ENCODE assay signal across 35 cellular contexts in the genomic region with DNA sequence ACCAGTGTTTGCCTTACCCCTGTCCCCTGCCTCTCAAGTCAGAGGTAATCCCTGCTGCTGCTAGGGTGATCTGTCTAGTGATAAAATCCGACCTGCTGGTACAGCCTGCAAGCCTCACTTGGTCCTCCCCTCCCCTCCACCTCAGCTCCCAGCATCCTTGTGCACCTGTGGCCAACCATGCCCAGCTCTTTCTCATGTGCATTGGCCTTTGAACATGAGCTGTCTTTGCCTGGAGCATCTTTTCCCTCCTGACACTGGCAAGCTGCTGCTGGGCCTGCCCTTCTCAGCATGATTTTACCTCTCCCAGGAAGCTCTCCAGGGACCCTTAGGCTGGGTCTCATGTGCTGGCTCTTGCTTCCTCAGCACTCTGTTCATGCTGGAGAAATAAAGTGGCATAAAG. TPM values are rescaled to one million over a fixed set of nuclear protein-coding genes. Genes with fewer than 3 reads are reported as not detected.
"Had no signal": no experiment of that assay in that cellular context is flagged by ENCODE, and none has a peak within 500 bp of the region (broad histone marks: within the 10 kb centered on the region; RNA-seq: fewer than 3 reads in every experiment).

No MANE protein-coding gene starts in this region.

- H3K4me1 Mint-ChIP-seq: activated B cell treated with CpG ODN at 0.5 μM for 24 hours; activated CD4-positive, alpha-beta T cell treated with anti-CD3 and anti-CD28 coated beads, Interleukin-2, amount 10 ng/mL, durations not matched to agents 24 days and 14 days; activated naive CD8-positive, alpha-beta T cell treated with anti-CD3 and anti-CD28 coated beads for 36 hours; activated T-helper 17 cell treated with anti-CD3 and anti-CD28 coated beads, Interleukin-2, amount 50 U/mL, for 72 hours had no signal

- H3K9me3 Mint-ChIP-seq: activated CD4-positive, alpha-beta T cell treated with anti-CD3 and anti-CD28 coated beads, Interleukin-2, amount 10 ng/mL, durations not matched to agents 24 days and 14 days; activated T-helper 1 cell treated with anti-CD3 and anti-CD28 coated beads, Interleukin-12 subunit alpha, Interleukin-12 subunit beta, Interleukin-2, Interleukin-4 antibody, amounts not matched to agents 30 ng/mL and 10 ng/mL and 1 ng/mL, durations not matched to agents 14 hours and 24 hours and 36 hours had no signal

- H3K4me3 Mint-ChIP-seq: activated B cell treated with CpG ODN at 0.5 μM for 24 hours; activated CD4-positive, alpha-beta memory T cell treated with anti-CD3 and anti-CD28 coated beads for 36 hours; activated CD4-positive, alpha-beta T cell treated with anti-CD3 and anti-CD28 coated beads, Interleukin-2, amount 10 ng/mL, durations not matched to agents 24 days and 14 days; activated CD8-positive, alpha-beta T cell treated with anti-CD3 and anti-CD28 coated beads for 36 hours; activated naive CD4-positive, alpha-beta T cell treated with anti-CD3 and anti-CD28 coated beads for 36 hours; activated naive CD8-positive, alpha-beta T cell treated with anti-CD3 and anti-CD28 coated beads for 36 hours; activated T-cell treated with anti-CD3 and anti-CD28 coated beads, Interleukin-2, amount 50 U/mL, for 4 hours; activated T-cell treated with anti-CD3 and anti-CD28 coated beads, Interleukin-2, amount 50 U/mL, for 72 hours; activated T-helper 1 cell treated with anti-CD3 and anti-CD28 coated beads, Interleukin-12 subunit alpha, Interleukin-12 subunit beta, Interleukin-2, Interleukin-4 antibody, amounts not matched to agents 30 ng/mL and 10 ng/mL and 1 ng/mL, durations not matched to agents 14 hours and 24 hours and 36 hours; activated T-helper 17 cell treated with anti-CD3 and anti-CD28 coated beads, Interleukin-2, amount 50 U/mL, for 72 hours; T-helper 1 cell treated with Interleukin-12 subunit alpha and Interleukin-12 subunit beta and Interleukin-4 antibody, amounts not matched to agents 30 μg/mL and 1 μg/mL, for 36 hours; T-helper 2 cell treated with Interferon-gamma antibody and Interleukin-4, amounts not matched to agents 5 μg/mL and 100 μg/mL, for 36 hours had no signal

- ATAC-seq: activated CD8-positive, alpha-beta T cell treated with anti-CD3 and anti-CD28 coated beads for 36 hours; activated naive CD4-positive, alpha-beta T cell treated with anti-CD3 and anti-CD28 coated beads, Interleukin-2, amount 50 U/mL, for 72 hours; activated T-cell treated with anti-CD3 and anti-CD28 coated beads, Interleukin-2, amount 50 U/mL, for 4 hours; activated T-cell treated with anti-CD3 and anti-CD28 coated beads, Interleukin-2, amount 50 U/mL, for 72 hours; activated T-helper 17 cell treated with anti-CD3 and anti-CD28 coated beads, Interleukin-2, amount 50 U/mL, for 72 hours; body of pancreas had no signal

- DNase-seq: activated B cell treated with CpG ODN at 0.5 μM for 24 hours; activated CD4-positive, alpha-beta memory T cell treated with anti-CD3 and anti-CD28 coated beads for 36 hours; activated CD4-positive, alpha-beta T cell treated with anti-CD3 and anti-CD28 coated beads for 4 hours; activated CD4-positive, alpha-beta T cell treated with anti-CD3 and anti-CD28 coated beads, Interleukin-2, amount 10 ng/mL, durations not matched to agents 24 days and 14 days; activated CD4-positive, alpha-beta T cell treated with anti-CD3 and anti-CD28 coated beads, Interleukin-2, amount 50 U/mL, for 1 hour; activated CD4-positive, alpha-beta T cell treated with anti-CD3 and anti-CD28 coated beads, Interleukin-2, amount 50 U/mL, for 4 hours; activated CD4-positive, CD25-positive, alpha-beta regulatory T cell treated with anti-CD3 and anti-CD28 coated beads, Interleukin-2, amount 50 U/mL, for 72 hours; activated CD8-positive, alpha-beta memory T cell treated with anti-CD3 and anti-CD28 coated beads, Interleukin-2, amount 50 U/mL, for 4 hours; activated CD8-positive, alpha-beta T cell treated with anti-CD3 and anti-CD28 coated beads for 36 hours; activated effector memory CD4-positive, alpha-beta T cell treated with anti-CD3 and anti-CD28 coated beads, Interleukin-2, amount 50 U/mL, for 16 hours; activated gamma-delta T cell treated with Interleukin-2 at 50 U/mL for 16 hours; activated naive CD4-positive, alpha-beta T cell; activated naive CD4-positive, alpha-beta T cell treated with anti-CD3 and anti-CD28 coated beads for 36 hours; activated naive CD4-positive, alpha-beta T cell treated with anti-CD3 and anti-CD28 coated beads, Interleukin-2, amount 50 U/mL, for 16 hours; activated naive CD8-positive, alpha-beta T cell treated with anti-CD3 and anti-CD28 coated beads for 36 hours; activated T-cell treated with anti-CD3 and anti-CD28 coated beads for 4 hours; activated T-cell treated with anti-CD3 and anti-CD28 coated beads, Interleukin-2, amount 50 U/mL, for 1 hour; activated T-cell treated with anti-CD3 and anti-CD28 coated beads, Interleukin-2, amount 50 U/mL, for 4 hours; activated T-cell treated with anti-CD3 and anti-CD28 coated beads, Interleukin-2, amount 50 U/mL, for 72 hours; adrenal gland; amniotic stem cell; body of pancreas; brain microvascular endothelial cell; central memory CD4-positive, alpha-beta T cell; T-helper 1 cell; T-helper 2 cell; T-helper 9 cell had no signal

- H3K36me3 ChIP-seq: adrenal gland, brain microvascular endothelial cell, breast epithelium had no signal

- H3K27me3 ChIP-seq: adrenal gland, body of pancreas, brain microvascular endothelial cell, breast epithelium had no signal

- H3K27ac Mint-ChIP-seq: activated B cell treated with CpG ODN at 0.5 μM for 24 hours; activated CD4-positive, alpha-beta memory T cell treated with anti-CD3 and anti-CD28 coated beads for 36 hours; activated CD4-positive, alpha-beta T cell treated with anti-CD3 and anti-CD28 coated beads, Interleukin-2, amount 10 ng/mL, durations not matched to agents 24 days and 14 days; activated CD8-positive, alpha-beta T cell treated with anti-CD3 and anti-CD28 coated beads for 36 hours; activated naive CD4-positive, alpha-beta T cell treated with anti-CD3 and anti-CD28 coated beads for 36 hours; activated naive CD8-positive, alpha-beta T cell treated with anti-CD3 and anti-CD28 coated beads for 36 hours; activated T-cell treated with anti-CD3 and anti-CD28 coated beads, Interleukin-2, amount 50 U/mL, for 72 hours; activated T-helper 1 cell treated with anti-CD3 and anti-CD28 coated beads, Interleukin-12 subunit alpha, Interleukin-12 subunit beta, Interleukin-2, Interleukin-4 antibody, amounts not matched to agents 30 ng/mL and 10 ng/mL and 1 ng/mL, durations not matched to agents 14 hours and 24 hours and 36 hours; activated T-helper 17 cell treated with anti-CD3 and anti-CD28 coated beads, Interleukin-2, amount 50 U/mL, for 72 hours; T-helper 1 cell treated with Interleukin-12 subunit alpha and Interleukin-12 subunit beta and Interleukin-4 antibody, amounts not matched to agents 30 μg/mL and 1 μg/mL, for 36 hours; T-helper 2 cell treated with Interferon-gamma antibody and Interleukin-4, amounts not matched to agents 5 μg/mL and 100 μg/mL, for 36 hours had no signal

- H3K4me1 ChIP-seq: adrenal gland, body of pancreas, breast epithelium had no signal

- H3K36me3 Mint-ChIP-seq: activated CD4-positive, alpha-beta memory T cell treated with anti-CD3 and anti-CD28 coated beads for 36 hours; activated naive CD8-positive, alpha-beta T cell treated with anti-CD3 and anti-CD28 coated beads for 36 hours had no signal

- H3K27ac ChIP-seq: adrenal gland, body of pancreas, brain microvascular endothelial cell, breast epithelium, VCaP had no signal

- H3K27me3 Mint-ChIP-seq: activated B cell treated with CpG ODN at 0.5 μM for 24 hours; activated CD4-positive, alpha-beta T cell treated with anti-CD3 and anti-CD28 coated beads, Interleukin-2, amount 10 ng/mL, durations not matched to agents 24 days and 14 days; activated CD8-positive, alpha-beta T cell treated with anti-CD3 and anti-CD28 coated beads for 36 hours had no signal

- H3K4me3 ChIP-seq: adrenal gland, body of pancreas, breast epithelium had no signal

- H3K9me3 ChIP-seq: adrenal gland, body of pancreas had no signal

RNA-seq across cellular contexts. Expression of gene CXCL12, which starts 51.3 kb away (rescaled TPM):
- total RNA-seq: activated B cell treated with CpG ODN at 0.5 μM for 24 hours; activated CD4-positive, alpha-beta memory T cell treated with anti-CD3 and anti-CD28 coated beads for 36 hours; activated CD4-positive, alpha-beta T cell treated with anti-CD3 and anti-CD28 coated beads, Interleukin-2, amount 10 ng/mL, durations not matched to agents 24 days and 14 days; activated CD8-positive, alpha-beta memory T cell treated with anti-CD3 and anti-CD28 coated beads for 36 hours; activated CD8-positive, alpha-beta T cell treated with anti-CD3 and anti-CD28 coated beads for 36 hours; activated naive CD4-positive, alpha-beta T cell treated with anti-CD3 and anti-CD28 coated beads for 36 hours; activated naive CD8-positive, alpha-beta T cell treated with anti-CD3 and anti-CD28 coated beads for 36 hours; activated T-cell treated with anti-CD3 and anti-CD28 coated beads, Interleukin-2, amount 50 U/mL, for 72 hours; activated T-helper 1 cell treated with anti-CD3 and anti-CD28 coated beads, Interleukin-12 subunit alpha, Interleukin-12 subunit beta, Interleukin-2, Interleukin-4 antibody, amounts not matched to agents 30 ng/mL and 10 ng/mL and 1 ng/mL, durations not matched to agents 14 hours and 24 hours and 36 hours had no signal
